Comparison of ENCODE assay signal across 12 cellular contexts in genomic region chr22:38865201-38866023, GRCh38. TPM values are rescaled to one million over a fixed set of nuclear protein-coding genes. Genes with fewer than 3 reads are reported as not detected.
A peak's percentile ranks its signal among the peaks of the same experiment; 100 is the strongest.
DNase-seq lines count a peak whose midpoint lies in the region; ATAC-seq and TF ChIP-seq lines count a peak whose summit lies in the region.
"Had no signal": no experiment of that assay in that cellular context is flagged by ENCODE, and none has a peak within 500 bp of the region (broad histone marks: within the 10 kb centered on the region; RNA-seq: fewer than 3 reads in every experiment).

No MANE protein-coding gene starts in this region.

- H3K4me3 ChIP-seq in left lung (no peak overlapping the region), stomach (no peak overlapping the region)

- TF ChIP-seq POLR2A in stomach (IDR thresholded peaks at IDR 0.05): no peak

- ATAC-seq in left lung: no peak
- ATAC-seq: SK-N-SH treated with all-trans-retinoic acid at 6 μM for 48 hours had no signal

- H3K9me3 ChIP-seq in left lung: no peaks in the 10 kb centered on the region
- H3K9me3 ChIP-seq in stomach: no peaks in the 10 kb centered on the region

- TF ChIP-seq CTCF in chondrocyte (IDR thresholded peaks at IDR 0.05): no peak
- no peak for TF ChIP-seq CTCF in left lung (IDR thresholded peaks at IDR 0.05)
- no peak for TF ChIP-seq CTCF in stomach (IDR thresholded peaks at IDR 0.05)

- no peaks in the 10 kb centered on the region for H3K9me3 Mint-ChIP-seq in chondrocyte (ENCODE audit: low read depth)

- H3K27me3 Mint-ChIP-seq in chondrocyte (ENCODE audit: low read depth): no peaks in the 10 kb centered on the region

- H3K4me3 Mint-ChIP-seq in chondrocyte (ENCODE audit: unreplicated experiment): no peak overlapping the region

- H3K27ac Mint-ChIP-seq in chondrocyte (ENCODE audit: unreplicated experiment): peak overlapping the region; percentile 27

- H3K36me3 ChIP-seq in left lung (peaks cover 0 to 43% of the 10 kb centered on the region in 2 donors), stomach (peaks cover 28 to 47% (median 46%) of the 10 kb centered on the region in 4 donors)

- peaks cover 20% of the 10 kb centered on the region for H3K4me1 Mint-ChIP-seq in chondrocyte (ENCODE audit: low read depth)

- WGBS in stomach, 5 donors: 72 to 81% (median 80%) methylated on average over 15 to 20 of the region's 20 CpGs

- intact Hi-C loops in left lung (cut with DNase I): no loop called here
- intact Hi-C loops in stomach (cut with DNase I; ENCODE audit: low total_unique reads): loop anchor here (5.0 to 10.0 kb wide), 2 partner anchors 139 to 257 kb away; no protein-coding TSS in a partner anchor

- DNase-seq in DMS 273 (lab: John Stamatoyannopoulos, UW; ENCODE audit: unreplicated experiment) (peak; percentile 35), DMS 273 treated with DMSO at 0.1 percent for 48 hours (lab: John Stamatoyannopoulos, UW) (no peak), chondrocyte (ENCODE audit: low spot score) (peak; percentile 72), left lung (no peak), stomach (no peak), GF-D8 (lab: John Stamatoyannopoulos, UW) (no peak), SKM-1 (lab: John Stamatoyannopoulos, UW; ENCODE audit: unreplicated experiment) (no peak)
- no peak for DNase-seq in stimulated activated CD4-positive, alpha-beta T cell treated with anti-CD3 and anti-CD28 coated beads, Interleukin-4, amount 100 ng/mL, for 4 hours
- DNase-seq: central memory CD4-positive, alpha-beta T cell; MM.1S; trophoblast cell had no signal

- TF ChIP-seq EP300 in stomach (IDR thresholded peaks at IDR 0.05): no peak

- H3K27me3 ChIP-seq in left lung (peaks cover 0 to 6% of the 10 kb centered on the region in 2 donors), stomach (no peaks in the 10 kb centered on the region)

- peaks cover 19 to 54% of the 10 kb centered on the region in 2 donors for H3K4me1 ChIP-seq in left lung
- H3K4me1 ChIP-seq in stomach: peaks cover 54 to 94% (median 75%) of the 10 kb centered on the region in 4 donors

- H3K27ac ChIP-seq in left lung (peak overlapping the region; percentile 53 to 69), stomach (peak overlapping the region in 4 of 5 donors; percentile 59 to 80 (median 70))

- H3K36me3 Mint-ChIP-seq in chondrocyte (ENCODE audit: low read depth): peaks cover 3% of the 10 kb centered on the region

RNA-seq across cellular contexts. Expression of gene CBX6, which starts 6.6 kb away (rescaled TPM):
- total RNA-seq in chondrocyte (80.1 to 110 TPM (median 82.9 TPM) in 3 replicates), left lung (10 to 100 TPM; 63.0 to 80.0 TPM), stomach (10 to 100 TPM; 15.4 to 46.0 (median 32.9) TPM)
- 10 to 100 TPM in 2 of 3 donors, 1 to 10 TPM in 1; 8.9 to 20.3 (median 14.6) TPM for polyA plus RNA-seq in stomach

RNA-seq across cellular contexts. Expression of gene NPTXR, which starts 21.6 kb away (rescaled TPM):
- 23.4 to 37.5 TPM (median 35.0 TPM) in 3 replicates for total RNA-seq in chondrocyte
- total RNA-seq in left lung: 1 to 10 TPM; 4.5 to 5.3 TPM
- 10 to 100 TPM in 2 of 5 donors, 1 to 10 TPM in 3; 1.2 to 19.6 (median 4.1) TPM for total RNA-seq in stomach
- 1 to 10 TPM in 2 of 3 donors, under 1 TPM in 1; 0.46 to 2.4 (median 2.2) TPM for polyA plus RNA-seq in stomach

Comparison
In these comparisons a context has a peak if more than half of its experiments do, and no peak if none do; other contexts are left out.
1. DNase-seq: peak in DMS 273 (single experiment) and chondrocyte (single experiment); none in DMS 273 treated with DMSO at 0.1 percent for 48 hours (single experiment), left lung (0 of 2), stomach (single experiment), stimulated activated CD4-positive, alpha-beta T cell treated with anti-CD3 and anti-CD28 coated beads, Interleukin-4, amount 100 ng/mL, for 4 hours (0 of 2), GF-D8 (single experiment) and SKM-1 (single experiment).